In genomic region chr6:77466055-77467028, GRCh38 we compare ENCODE assay signal across 8 cellular contexts. TPM values are rescaled to one million over a fixed set of nuclear protein-coding genes. Genes with fewer than 3 reads are reported as not detected.
A peak's percentile ranks its signal among the peaks of the same experiment; 100 is the strongest.
DNase-seq lines count a peak whose midpoint lies in the region; ATAC-seq lines count a peak whose summit lies in the region.

No MANE protein-coding gene starts in this region.

- no peaks in the 10 kb centered on the region for H3K36me3 ChIP-seq in MG63

- peak overlapping the region; percentile 65 for H3K27ac Mint-ChIP-seq in activated naive CD8-positive, alpha-beta T cell treated with anti-CD3 and anti-CD28 coated beads, Interleukin-2, amount 10 ng/mL, durations not matched to agents 7 days and 5 days

- H3K27me3 Mint-ChIP-seq in activated naive CD8-positive, alpha-beta T cell treated with anti-CD3 and anti-CD28 coated beads, Interleukin-2, amount 10 ng/mL, durations not matched to agents 7 days and 5 days: peaks cover 50% of the 10 kb centered on the region

- intact Hi-C loops in left cardiac atrium (cut with DNase I): loop anchor here in 1 of 2 donors (10.0 kb wide), 1 partner anchor 1368 kb away; no protein-coding TSS in a partner anchor
- intact Hi-C loops in posterior cingulate gyrus (cut with DNase I): no loop called here

- peaks cover 5% of the 10 kb centered on the region for H3K36me3 Mint-ChIP-seq in activated naive CD8-positive, alpha-beta T cell treated with anti-CD3 and anti-CD28 coated beads, Interleukin-2, amount 10 ng/mL, durations not matched to agents 7 days and 5 days

- peak overlapping the region; percentile 56 for H3K4me3 ChIP-seq in MG63

- H3K9me3 Mint-ChIP-seq in activated naive CD8-positive, alpha-beta T cell treated with anti-CD3 and anti-CD28 coated beads, Interleukin-2, amount 10 ng/mL, durations not matched to agents 7 days and 5 days: peaks cover 4% of the 10 kb centered on the region

- no peaks in the 10 kb centered on the region for H3K9me3 ChIP-seq in MG63

- ATAC-seq in activated naive CD8-positive, alpha-beta T cell treated with anti-CD3 and anti-CD28 coated beads, Interleukin-2, amount 10 ng/mL, durations not matched to agents 7 days and 5 days (ENCODE audit: low read depth): peak; percentile 69
- peak; percentile 81 to 88 for ATAC-seq in left cardiac atrium

- no peaks in the 10 kb centered on the region; the same call in 1 of the 2 replicates for H3K27me3 ChIP-seq in MG63

- peaks cover 8% of the 10 kb centered on the region for H3K4me1 Mint-ChIP-seq in activated naive CD8-positive, alpha-beta T cell treated with anti-CD3 and anti-CD28 coated beads, Interleukin-2, amount 10 ng/mL, durations not matched to agents 7 days and 5 days

- peak; percentile 51 for DNase-seq in stimulated activated CD4-positive, alpha-beta T cell treated with anti-CD3 and anti-CD28 coated beads, Interleukin-15, amount 100 ng/mL, for 24 hours
- DNase-seq in stimulated activated CD4-positive, alpha-beta T cell treated with anti-CD3 and anti-CD28 coated beads, Interleukin-4, amount 100 ng/mL, for 4 hours: no peak
- DNase-seq in HCEC 1CT (peak; percentile 86), MG63 (peak; percentile 68), left cardiac atrium (peak; percentile 38), posterior cingulate gyrus (peak in 7 of 10 donors; percentile 15 to 93 (median 53)), NCI-H345 (lab: John Stamatoyannopoulos, UW) (no peak)
- no peak for DNase-seq in activated naive CD8-positive, alpha-beta T cell treated with anti-CD3 and anti-CD28 coated beads, Interleukin-2, amount 10 ng/mL, durations not matched to agents 7 days and 5 days

- peak overlapping the region; percentile 85 for H3K4me3 Mint-ChIP-seq in activated naive CD8-positive, alpha-beta T cell treated with anti-CD3 and anti-CD28 coated beads, Interleukin-2, amount 10 ng/mL, durations not matched to agents 7 days and 5 days

- POLR2A ChIA-PET in activated naive CD8-positive, alpha-beta T cell treated with anti-CD3 and anti-CD28 coated beads, Interleukin-2, amount 10 ng/mL, durations not matched to agents 7 days and 5 days (lab: Charles Lee): no interaction called here

RNA-seq across cellular contexts. Expression of gene HTR1B, which starts 3.1 kb away (rescaled TPM):
- total RNA-seq in MG63 (2014; rRNA removed; shearing (Covaris generic); ENCODE audit: low replicate concordance): not detected in 2 replicates
- not detected for total RNA-seq in activated naive CD8-positive, alpha-beta T cell treated with anti-CD3 and anti-CD28 coated beads, Interleukin-2, amount 10 ng/mL, durations not matched to agents 7 days and 5 days
- total RNA-seq in left cardiac atrium: not detected

Comparison
In these comparisons a context has a peak if more than half of its experiments do, and no peak if none do; other contexts are left out.
1. DNase-seq: peak in stimulated activated CD4-positive, alpha-beta T cell treated with anti-CD3 and anti-CD28 coated beads, Interleukin-15, amount 100 ng/mL, for 24 hours (single experiment), HCEC 1CT (single experiment), MG63 (single experiment), left cardiac atrium (single experiment) and posterior cingulate gyrus (7 of 10); none in stimulated activated CD4-positive, alpha-beta T cell treated with anti-CD3 and anti-CD28 coated beads, Interleukin-4, amount 100 ng/mL, for 4 hours (0 of 2), activated naive CD8-positive, alpha-beta T cell treated with anti-CD3 and anti-CD28 coated beads, Interleukin-2, amount 10 ng/mL, durations not matched to agents 7 days and 5 days (single experiment) and NCI-H345 (single experiment).